ENCODE assay signal across 17 cellular contexts in the genomic region with DNA sequence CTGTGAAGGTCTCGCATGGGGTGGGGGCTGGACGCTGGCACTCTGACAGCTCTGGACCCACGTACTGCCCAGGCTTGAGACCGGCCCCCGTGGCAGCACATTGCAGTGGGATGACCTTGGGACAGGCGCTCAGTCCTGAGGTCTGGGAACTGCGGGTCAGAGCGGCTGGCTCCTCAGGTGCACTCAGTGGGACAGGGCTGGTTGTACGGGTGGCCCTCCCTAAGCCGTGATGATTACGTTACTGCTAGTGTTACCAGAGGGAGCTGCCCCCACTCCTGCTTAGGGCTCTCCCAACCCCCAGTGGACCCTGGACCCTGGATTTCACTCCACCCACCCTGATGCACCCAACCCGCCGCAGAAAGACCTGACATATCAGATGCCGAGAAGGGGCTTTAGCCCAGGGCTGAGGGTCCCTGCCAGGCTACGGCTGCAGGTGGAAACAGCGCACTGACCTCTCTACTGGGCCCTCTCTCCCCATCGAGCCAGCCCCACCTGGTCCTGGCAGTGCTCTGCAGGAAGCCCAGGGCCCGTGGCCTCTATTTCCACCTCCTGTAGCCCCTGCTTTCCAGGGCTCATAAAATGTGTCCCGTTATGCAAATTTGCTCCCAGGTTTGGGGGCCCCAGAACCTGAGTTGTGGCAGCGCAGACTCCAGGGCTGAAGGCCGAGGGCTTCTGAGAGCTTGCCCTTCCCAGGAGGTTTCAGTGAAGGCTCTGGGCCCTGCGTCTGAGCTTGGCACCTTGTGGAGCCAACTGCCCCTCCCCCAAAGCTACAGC.
DNase-seq lines count a peak whose midpoint lies in the region; ATAC-seq and TF ChIP-seq lines count a peak whose summit lies in the region.
"Had no signal": no experiment of that assay in that cellular context is flagged by ENCODE, and none has a peak within 500 bp of the region (broad histone marks: within the 10 kb centered on the region; RNA-seq: fewer than 3 reads in every experiment).

No MANE protein-coding gene starts in this region.

- no peaks in the 10 kb centered on the region for H3K9me3 ChIP-seq in SJCRH30 (replicated peaks)
- H3K9me3 ChIP-seq in lower lobe of right lung, result no peaks in the 10 kb centered on the region
- H3K9me3 ChIP-seq in vagina, result no peaks in the 10 kb centered on the region
- H3K9me3 ChIP-seq: Caco-2 had no signal

- TF ChIP-seq POLR2A in vagina (IDR thresholded peaks at IDR 0.05), result no peak

- H3K36me3 ChIP-seq in SJCRH30 (no peaks in the 10 kb centered on the region), lower lobe of right lung (no peaks in the 10 kb centered on the region), vagina (no peaks in the 10 kb centered on the region)

- peak; percentile 43 to 45 for ATAC-seq in left cardiac atrium
- ATAC-seq in lower lobe of right lung, result peak; percentile 5 to 25
- ATAC-seq in HG02981 (IDR thresholded peaks at IDR 0.05; ENCODE audit: unreplicated experiment), result no peak
- ATAC-seq: K562 had no signal

- intact Hi-C loops in left cardiac atrium (cut with DNase I) (no loop called here), lower lobe of right lung (cut with DNase I) (no loop called here), vagina (cut with DNase I) (no loop called here)

- H3K4me3 ChIP-seq in SJCRH30, result peak overlapping the region; percentile 37
- H3K4me3 ChIP-seq in lower lobe of right lung, result no peak overlapping the region
- no peak overlapping the region for H3K4me3 ChIP-seq in vagina
- H3K4me3 ChIP-seq: K562, PC-9 had no signal

- TF ChIP-seq CTCF in lower lobe of right lung (IDR thresholded peaks at IDR 0.05), result no peak
- no peak for TF ChIP-seq CTCF in vagina (IDR thresholded peaks at IDR 0.05)

- H3K4me1 ChIP-seq in SJCRH30 (peaks cover 10% of the 10 kb centered on the region; the same call in 1 of the 2 replicates), lower lobe of right lung (no peaks in the 10 kb centered on the region), vagina (no peaks in the 10 kb centered on the region)

- H3K27ac ChIP-seq in SJCRH30 (peak overlapping the region; percentile 34), lower lobe of right lung (no peak overlapping the region), vagina (no peak overlapping the region)
- H3K27ac ChIP-seq: PC-9 had no signal

- DNase-seq in SJCRH30 (no peak), left cardiac atrium (no peak), lower lobe of right lung (no peak), vagina (ENCODE audit: extremely low spot score in 2 of 2) (no peak)
- no peak for DNase-seq in activated CD8-positive, alpha-beta memory T cell treated with anti-CD3 and anti-CD28 coated beads, Interleukin-2, amount 50 U/mL, for 4 hours
- no peak for DNase-seq in activated T-cell treated with anti-CD3 and anti-CD28 coated beads, Interleukin-2, amount 50 U/mL, for 48 hours
- DNase-seq: Caco-2; CD4-positive, CD25-positive, alpha-beta regulatory T cell; DMS153; EL; NCI-H1436; NCI-H2029 treated with DMSO at 0.1 percent for 48 hours; NCI-H510A; NCI-H774; PC-9 had no signal

- no peaks in the 10 kb centered on the region for H3K27me3 ChIP-seq in SJCRH30
- H3K27me3 ChIP-seq in lower lobe of right lung (ENCODE audit: low read depth), result no peaks in the 10 kb centered on the region
- H3K27me3 ChIP-seq in vagina, result no peaks in the 10 kb centered on the region
